1 cellular context compared by ENCODE assay signal in genomic region chr1:232966663-232967062, GRCh38.
TF ChIP-seq lines count a peak whose summit lies in the region.

No MANE protein-coding gene starts in this region.

TF ChIP-seq in HepG2, 621 proteins besides CTCF, POLR2A, EP300 and RAD21:
- TF ChIP-seq CENPT (CRISPR knock-in tag; IDR thresholded peaks at IDR 0.05; ENCODE audit: low read depth) (no peak), ZSCAN30 (CRISPR knock-in tag; IDR thresholded peaks at IDR 0.05) (no peak), TP53 (CRISPR knock-in tag; conservative IDR thresholded peaks at IDR 0.05) (no peak), TFAP4 (IDR thresholded peaks at IDR 0.05; ENCODE audit: borderline replicate concordance, low read depth) (no peak), ZNF724P (CRISPR knock-in tag; IDR thresholded peaks at IDR 0.05; ENCODE audit: borderline replicate concordance) (no peak), LRRFIP1 (CRISPR knock-in tag; conservative IDR thresholded peaks at IDR 0.05) (no peak), RAD51 (IDR thresholded peaks at IDR 0.05; ENCODE audit: borderline replicate concordance) (no peak), ZNF644 (CRISPR knock-in tag; IDR thresholded peaks at IDR 0.05; ENCODE audit: low read depth) (no peak), RFX5 (IDR thresholded peaks at IDR 0.05; ENCODE audit: low read depth, low read length) (no peak), ZFP36L2 (CRISPR knock-in tag; IDR thresholded peaks at IDR 0.05) (no peak)
